6 cellular contexts compared by ENCODE assay signal in the genomic region with DNA sequence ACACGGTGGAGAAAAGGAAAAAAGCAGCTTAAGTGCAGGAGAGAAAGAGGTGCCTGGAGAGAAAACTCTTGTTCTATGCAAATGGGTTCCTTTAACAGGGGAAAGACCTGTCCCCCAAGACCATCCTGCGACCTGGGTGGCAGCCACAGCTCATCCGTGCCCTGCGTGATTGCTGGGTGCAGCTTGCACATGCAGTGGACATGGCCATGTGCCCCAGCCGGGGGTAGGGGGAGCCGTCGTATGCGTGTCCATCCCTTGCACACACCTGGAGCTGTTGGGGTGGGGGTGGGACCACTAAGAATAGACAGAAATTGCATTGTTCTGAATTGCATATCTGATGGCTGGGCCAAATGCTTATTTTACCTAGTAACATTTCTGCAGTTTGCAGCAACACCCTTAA.
"Had no signal": no experiment of that assay in that cellular context is flagged by ENCODE, and none has a peak within 500 bp of the region (broad histone marks: within the 10 kb centered on the region; RNA-seq: fewer than 3 reads in every experiment).

No MANE protein-coding gene starts in this region.

- H3K36me3 Mint-ChIP-seq: IgD-negative memory B cell had no signal

- ATAC-seq: HepG2, K562 had no signal

- FAIRE-seq: HepG2, HTR-8/SVneo, K562 had no signal

- H3K4me3 ChIP-seq: K562 had no signal

- H3K4me3 Mint-ChIP-seq: IgD-negative memory B cell had no signal

- H3K27ac ChIP-seq: HL-60 had no signal

- H3K4me1 Mint-ChIP-seq: IgD-negative memory B cell had no signal

- DNase-seq: IMR-90 had no signal

- H3K27ac Mint-ChIP-seq: IgD-negative memory B cell had no signal
